In genomic region chr2:24365051-24365450, GRCh38 we compare ENCODE assay signal across 8 cellular contexts. TPM values are rescaled to one million over a fixed set of nuclear protein-coding genes. Genes with fewer than 3 reads are reported as not detected.
DNase-seq lines count a peak whose midpoint lies in the region; ATAC-seq and TF ChIP-seq lines count a peak whose summit lies in the region.

No MANE protein-coding gene starts in this region.

- peaks cover 19% of the 10 kb centered on the region for H3K4me1 ChIP-seq in psoas muscle

- TF ChIP-seq CTCF in GM12865 (IDR thresholded peaks at IDR 0.05; ENCODE audit: insufficient read depth, low read depth, low read length, missing control alignments) (no peak), fibroblast of mammary gland (conservative IDR thresholded peaks at IDR 0.05; ENCODE audit: control insufficient read depth, insufficient read depth, low read depth, low read length) (no peak), psoas muscle (IDR thresholded peaks at IDR 0.05) (no peak)

- DNase-seq in GM12865 (ENCODE audit: low read depth) (peak; percentile 88), NCI-H69 (lab: John Stamatoyannopoulos, UW) (peak; percentile 80), fibroblast of mammary gland (ENCODE audit: low read depth) (peak; percentile 10), psoas muscle (peak; percentile 89 to 95), cerebellar nuclear complex (lab: John Stamatoyannopoulos, UW) (no peak), HuH-7 (ENCODE audit: low spot score) (no peak)

- no peak overlapping the region for H3K4me3 ChIP-seq in GM12865 (ENCODE audit: low read depth, low read length)
- H3K4me3 ChIP-seq in fibroblast of mammary gland (ENCODE audit: control insufficient read depth, low read depth, low read length) = no peak overlapping the region
- peak overlapping the region; percentile 3 for H3K4me3 ChIP-seq in psoas muscle

- no peaks in the 10 kb centered on the region for H3K36me3 ChIP-seq in psoas muscle (ENCODE audit: insufficient read depth in 1 of 2, low read depth in 1 of 2)

- WGBS in psoas muscle, 3 donors = 6 to 16% (median 8%) methylated on average over 7 of the region's 7 CpGs

- no peaks in the 10 kb centered on the region for H3K9me3 ChIP-seq in psoas muscle

- H3K27me3 ChIP-seq in psoas muscle (ENCODE audit: insufficient read depth in 3 of 3, low read length in 2 of 3) = no peaks in the 10 kb centered on the region

- intact Hi-C loops in psoas muscle (cut with DNase I) = no loop called here

- ATAC-seq in psoas muscle (peak; percentile 83 to 87 (median 86)), GM18519 (IDR thresholded peaks at IDR 0.05; ENCODE audit: low FRiP score, unreplicated experiment) (no peak), HG03469 (IDR thresholded peaks at IDR 0.05; ENCODE audit: unreplicated experiment) (no peak)

- peak overlapping the region; percentile 78 for H3K27ac ChIP-seq in psoas muscle

RNA-seq across cellular contexts. Expression of gene ITSN2, which starts 4.7 kb away (rescaled TPM):
- 10 to 100 TPM; 33.5 to 71.7 (median 39.9) TPM for total RNA-seq in psoas muscle
- polyA plus RNA-seq in psoas muscle = 10 to 100 TPM; 12.2 to 15.0 (median 14.4) TPM

Comparison
In these comparisons a context has a peak if more than half of its experiments do, and no peak if none do; other contexts are left out.
1. DNase-seq: peak in GM12865 (single experiment), NCI-H69 (single experiment), fibroblast of mammary gland (single experiment) and psoas muscle (2 of 2); none in cerebellar nuclear complex (0 of 2) and HuH-7 (single experiment).
2. ATAC-seq: peak in psoas muscle (4 of 4); none in GM18519 (single experiment) and HG03469 (single experiment).